21 cellular contexts compared by ENCODE assay signal in the genomic region with DNA sequence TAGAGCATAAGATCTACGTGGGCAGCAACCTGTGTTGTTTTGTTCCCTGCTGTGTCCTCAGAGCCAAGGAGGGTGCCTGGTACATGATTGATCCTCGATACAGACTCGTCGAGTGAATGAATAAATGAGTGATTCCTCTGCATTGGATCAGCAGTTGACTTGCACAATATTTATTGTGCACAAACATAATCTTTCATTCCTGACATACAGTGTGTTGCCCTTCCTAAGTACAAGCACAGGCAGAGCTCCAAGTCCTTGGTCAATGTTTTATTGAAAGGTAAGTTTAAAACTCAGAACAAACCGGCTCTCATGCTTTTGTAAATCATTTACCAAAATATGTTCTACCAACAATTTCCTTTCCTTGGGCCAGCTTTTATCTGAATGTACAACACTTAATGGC. TPM values are rescaled to one million over a fixed set of nuclear protein-coding genes. Genes with fewer than 3 reads are reported as not detected.
"Had no signal": no experiment of that assay in that cellular context is flagged by ENCODE, and none has a peak within 500 bp of the region (broad histone marks: within the 10 kb centered on the region; RNA-seq: fewer than 3 reads in every experiment).

No MANE protein-coding gene starts in this region.

- H3K9me3 Mint-ChIP-seq: activated naive CD4-positive, alpha-beta T cell treated with anti-CD3 and anti-CD28 coated beads, Interleukin-2, amount 10 ng/mL, durations not matched to agents 7 days and 5 days; stimulated activated naive B cell treated with anti-CD40 and anti-IgM and Interleukin-4, amounts not matched to agents 10 μg/mL and 1 μg/mL and 100 μg/mL, for 72 hours; T-cell had no signal

- H3K4me1 ChIP-seq: neural progenitor cell, tibial artery, vagina had no signal

- H3K36me3 ChIP-seq: cardiac muscle cell, neural progenitor cell, tibial artery, vagina, WERI-Rb-1 had no signal

- DNase-seq: activated CD4-positive, alpha-beta T cell treated with anti-CD3 and anti-CD28 coated beads, Interleukin-2, amount 50 U/mL, for 48 hours; activated CD8-positive, alpha-beta memory T cell treated with anti-CD3 and anti-CD28 coated beads, Interleukin-2, amount 10 ng/mL, durations not matched to agents 7 days and 5 days; activated naive CD4-positive, alpha-beta T cell treated with anti-CD3 and anti-CD28 coated beads, Interleukin-2, amount 10 ng/mL, durations not matched to agents 7 days and 5 days; activated T-cell treated with anti-CD3 and anti-CD28 coated beads, Interleukin-2, amount 50 U/mL, for 1 hour; dorsolateral prefrontal cortex; endodermal cell; erythroblast; stimulated activated CD4-positive, alpha-beta T cell treated with anti-CD3 and anti-CD28 coated beads, Interleukin-15, amount 100 ng/mL, for 24 hours; stimulated activated CD4-positive, alpha-beta T cell treated with anti-CD3 and anti-CD28 coated beads, Interleukin-4, amount 100 ng/mL, for 1 hour; stimulated activated naive B cell treated with anti-CD40 and anti-IgM and Interleukin-4, amounts not matched to agents 10 μg/mL and 1 μg/mL and 100 μg/mL, for 72 hours; T-cell; T-helper 9 cell; tibial artery; WERI-Rb-1 had no signal

- H3K4me1 Mint-ChIP-seq: activated CD8-positive, alpha-beta memory T cell treated with anti-CD3 and anti-CD28 coated beads, Interleukin-2, amount 10 ng/mL, durations not matched to agents 7 days and 5 days; activated naive CD4-positive, alpha-beta T cell treated with anti-CD3 and anti-CD28 coated beads, Interleukin-2, amount 10 ng/mL, durations not matched to agents 7 days and 5 days; endodermal cell; neural progenitor cell; stimulated activated naive B cell treated with anti-CD40 and anti-IgM and Interleukin-4, amounts not matched to agents 10 μg/mL and 1 μg/mL and 100 μg/mL, for 72 hours; T-cell had no signal

- H3K27ac Mint-ChIP-seq: activated CD8-positive, alpha-beta memory T cell treated with anti-CD3 and anti-CD28 coated beads, Interleukin-2, amount 10 ng/mL, durations not matched to agents 7 days and 5 days; activated naive CD4-positive, alpha-beta T cell treated with anti-CD3 and anti-CD28 coated beads, Interleukin-2, amount 10 ng/mL, durations not matched to agents 7 days and 5 days; endodermal cell; neural progenitor cell; stimulated activated naive B cell treated with anti-CD40 and anti-IgM and Interleukin-4, amounts not matched to agents 10 μg/mL and 1 μg/mL and 100 μg/mL, for 72 hours; T-cell had no signal

- ATAC-seq: activated CD8-positive, alpha-beta memory T cell treated with anti-CD3 and anti-CD28 coated beads, Interleukin-2, amount 10 ng/mL, durations not matched to agents 7 days and 5 days; stimulated activated naive B cell treated with anti-CD40 and anti-IgM and Interleukin-4, amounts not matched to agents 10 μg/mL and 1 μg/mL and 100 μg/mL, for 72 hours; T-cell had no signal

- H3K9me3 ChIP-seq: tibial artery, vagina had no signal

- H3K4me2 ChIP-seq: neural progenitor cell had no signal

- H3K36me3 Mint-ChIP-seq: activated CD8-positive, alpha-beta memory T cell treated with anti-CD3 and anti-CD28 coated beads, Interleukin-2, amount 10 ng/mL, durations not matched to agents 7 days and 5 days; activated naive CD4-positive, alpha-beta T cell treated with anti-CD3 and anti-CD28 coated beads, Interleukin-2, amount 10 ng/mL, durations not matched to agents 7 days and 5 days; neural progenitor cell; stimulated activated naive B cell treated with anti-CD40 and anti-IgM and Interleukin-4, amounts not matched to agents 10 μg/mL and 1 μg/mL and 100 μg/mL, for 72 hours; T-cell had no signal

- H3K4me3 Mint-ChIP-seq: activated CD8-positive, alpha-beta memory T cell treated with anti-CD3 and anti-CD28 coated beads, Interleukin-2, amount 10 ng/mL, durations not matched to agents 7 days and 5 days; activated naive CD4-positive, alpha-beta T cell treated with anti-CD3 and anti-CD28 coated beads, Interleukin-2, amount 10 ng/mL, durations not matched to agents 7 days and 5 days; endodermal cell; neural progenitor cell; stimulated activated naive B cell treated with anti-CD40 and anti-IgM and Interleukin-4, amounts not matched to agents 10 μg/mL and 1 μg/mL and 100 μg/mL, for 72 hours; T-cell had no signal

- H3K27me3 ChIP-seq: cardiac muscle cell, dorsolateral prefrontal cortex, neural progenitor cell, tibial artery, vagina had no signal

- H3K9ac ChIP-seq: neural progenitor cell had no signal

- H3K4me3 ChIP-seq: cardiac muscle cell, dorsolateral prefrontal cortex, neural progenitor cell, tibial artery, vagina had no signal

- H3K27ac ChIP-seq: cardiac muscle cell, dorsolateral prefrontal cortex, neural progenitor cell, tibial artery, vagina, WERI-Rb-1 had no signal

- H2AFZ ChIP-seq: neural progenitor cell had no signal

RNA-seq across cellular contexts. Expression of a gene that starts 57.4 kb away (rescaled TPM):
- total RNA-seq: activated CD8-positive, alpha-beta memory T cell treated with anti-CD3 and anti-CD28 coated beads, Interleukin-2, amount 10 ng/mL, durations not matched to agents 7 days and 5 days; cardiac muscle cell; myocyte; osteocyte; subcutaneous adipose tissue; T-cell; vagina had no signal
- polyA plus RNA-seq: cardiac muscle cell, keratinocyte had no signal
